ENCODE assay signal across 10 cellular contexts in genomic region chr11:64874841-64875240, GRCh38. TPM values are rescaled to one million over a fixed set of nuclear protein-coding genes. Genes with fewer than 3 reads are reported as not detected.
DNase-seq lines count a peak whose midpoint lies in the region; ATAC-seq and TF ChIP-seq lines count a peak whose summit lies in the region.
"Had no signal": no experiment of that assay in that cellular context is flagged by ENCODE, and none has a peak within 500 bp of the region (broad histone marks: within the 10 kb centered on the region; RNA-seq: fewer than 3 reads in every experiment).

No MANE protein-coding gene starts in this region.

- intact Hi-C loops in gastrocnemius medialis (cut with DNase I; ENCODE audit: low total_unique reads) = loop anchor here (10.0 kb wide), 1 partner anchor 630 kb away; the partner anchor contains the start of genes FKBP2 and PPP1R14B

- H3K4me1 ChIP-seq in DOHH2 (ENCODE audit: control insufficient read depth, low read length) (peaks cover 79% of the 10 kb centered on the region), SJCRH30 (peaks cover 66% of the 10 kb centered on the region), gastrocnemius medialis (peaks cover 73 to 82% of the 10 kb centered on the region in 2 donors)

- in situ Hi-C loops in gastrocnemius medialis (cut with MboI; ENCODE audit: low sequenced_read_pairs in 4 of 4) = no loop called here

- TF ChIP-seq POLR2A in gastrocnemius medialis (IDR thresholded peaks at IDR 0.05) = no peak

- DNase-seq in SJCRH30 = peak; percentile 50 to 73
- no peak for DNase-seq in fibroblast of villous mesenchyme (ENCODE audit: low read depth)
- no peak for DNase-seq in gastrocnemius medialis
- no peak for DNase-seq in omental fat pad (ENCODE audit: low spot score)
- DNase-seq in NCI-H226 = no peak
- DNase-seq: GDM1 had no signal

- H3K36me3 ChIP-seq in DOHH2 (ENCODE audit: control insufficient read depth, low read length) (peaks cover 82% of the 10 kb centered on the region), SJCRH30 (peaks cover 12% of the 10 kb centered on the region; the same call in 1 of the 2 replicates), gastrocnemius medialis (peaks cover 0 to 10% of the 10 kb centered on the region in 2 donors)

- no peaks in the 10 kb centered on the region for H3K27me3 ChIP-seq in DOHH2 (ENCODE audit: control insufficient read depth, low read length)
- H3K27me3 ChIP-seq in SJCRH30 = no peaks in the 10 kb centered on the region
- H3K27me3 ChIP-seq in gastrocnemius medialis = no peaks in the 10 kb centered on the region

- no peak for TF ChIP-seq CTCF in DOHH2 (IDR thresholded peaks at IDR 0.05; ENCODE audit: low read depth, low read length, poor library complexity, severe bottlenecking)
- no peak for TF ChIP-seq CTCF in fibroblast of villous mesenchyme (IDR thresholded peaks at IDR 0.05; ENCODE audit: insufficient read depth, low read depth, low read length)
- no peak for TF ChIP-seq CTCF in gastrocnemius medialis (IDR thresholded peaks at IDR 0.05 in 4 of 5, conservative IDR thresholded peaks at IDR 0.05 in 1 of 5)
- TF ChIP-seq CTCF in omental fat pad (IDR thresholded peaks at IDR 0.05) = no peak

- peak overlapping the region; percentile 82 for H3K27ac ChIP-seq in DOHH2 (ENCODE audit: low read depth, low read length)
- peak overlapping the region; percentile 97 for H3K27ac ChIP-seq in SJCRH30
- H3K27ac ChIP-seq in gastrocnemius medialis = peak overlapping the region; percentile 93 to 94 (median 94)
- H3K27ac ChIP-seq: VCaP had no signal

- peaks cover 92% of the 10 kb centered on the region for H3K79me2 ChIP-seq in DOHH2 (ENCODE audit: control insufficient read depth, low read length)

- no peaks in the 10 kb centered on the region for H3K9me3 ChIP-seq in DOHH2 (ENCODE audit: control insufficient read depth, insufficient read depth, low read length)
- H3K9me3 ChIP-seq in SJCRH30 (replicated peaks) = no peaks in the 10 kb centered on the region
- H3K9me3 ChIP-seq in gastrocnemius medialis = no peaks in the 10 kb centered on the region

- peaks cover 5% of the 10 kb centered on the region; the same call in 1 of the 2 replicates for H3F3A ChIP-seq in DOHH2 (ENCODE audit: control insufficient read depth, insufficient read depth)

- H4K20me1 ChIP-seq in DOHH2 (ENCODE audit: control insufficient read depth, insufficient read depth, low read depth, low read length) = peaks cover 18% of the 10 kb centered on the region; the same call in 1 of the 2 replicates

- H3K4me3 ChIP-seq in DOHH2 (ENCODE audit: low read length) (peak overlapping the region; percentile 95), SJCRH30 (peak overlapping the region; percentile 19), fibroblast of villous mesenchyme (ENCODE audit: low read depth, low read length) (peak overlapping the region; percentile 28), gastrocnemius medialis (peak overlapping the region in 2 of 4 donors; percentile 71 to 77)

- no peak for ATAC-seq in gastrocnemius medialis
- no peak for ATAC-seq in GM18868 (IDR thresholded peaks at IDR 0.05; ENCODE audit: unreplicated experiment)
- no peak for ATAC-seq in GM19397 (IDR thresholded peaks at IDR 0.05; ENCODE audit: unreplicated experiment)
- no peak for ATAC-seq in omental fat pad (ENCODE audit: low FRiP score)

- H3K4me2 ChIP-seq in DOHH2 (ENCODE audit: low read length) = peak overlapping the region; percentile 100

- no peaks in the 10 kb centered on the region for H3K9me2 ChIP-seq in DOHH2 (replicated peaks; ENCODE audit: control insufficient read depth, low read length)

RNA-seq across cellular contexts. Expression of gene EHD1, which starts 3.6 kb away (rescaled TPM):
- total RNA-seq in SJCRH30 (2014; rRNA removed; shearing (Covaris generic)) = 43.4 and 45.0 TPM in 2 replicates
- total RNA-seq in fibroblast of villous mesenchyme (80.2 and 93.7 TPM in 2 replicates), gastrocnemius medialis (10 to 100 TPM; 24.8 to 46.2 (median 31.3) TPM), omental fat pad (100 to 1,000 TPM in 2 of 4 donors, 10 to 100 TPM in 2; 66.4 to 226 (median 94.8) TPM)

RNA-seq across cellular contexts. Expression of gene CDC42BPG, which starts 30.4 kb away (rescaled TPM):
- 0.03 and 0.10 TPM in 2 replicates for total RNA-seq in SJCRH30 (2014; rRNA removed; shearing (Covaris generic))
- total RNA-seq in fibroblast of villous mesenchyme = under 0.01 TPM in 2 replicates
- total RNA-seq in gastrocnemius medialis = under 1 TPM in 2 of 4 donors, not detected in 2; 0.15 to 0.19 TPM
- under 1 TPM; 0.19 to 0.48 (median 0.42) TPM for total RNA-seq in omental fat pad

RNA-seq across cellular contexts. Expression of gene ATG2A, which starts 42.2 kb away (rescaled TPM):
- total RNA-seq in SJCRH30 (2014; rRNA removed; shearing (Covaris generic)) = 6.2 and 7.4 TPM in 2 replicates
- 12.1 and 13.2 TPM in 2 replicates for total RNA-seq in fibroblast of villous mesenchyme
- 10 to 100 TPM; 10.7 to 97.5 (median 37.9) TPM for total RNA-seq in gastrocnemius medialis
- total RNA-seq in omental fat pad = 10 to 100 TPM; 20.3 to 34.8 (median 22.2) TPM

RNA-seq across cellular contexts. Expression of gene PPP2R5B, which starts 49.6 kb away (rescaled TPM):
- total RNA-seq in SJCRH30 (2014; rRNA removed; shearing (Covaris generic)) = 4.7 and 6.4 TPM in 2 replicates
- total RNA-seq in fibroblast of villous mesenchyme (11.6 and 14.2 TPM in 2 replicates), gastrocnemius medialis (10 to 100 TPM; 17.2 to 34.2 (median 24.3) TPM), omental fat pad (10 to 100 TPM in 3 of 4 donors, 1 to 10 TPM in 1; 7.8 to 20.3 (median 12.4) TPM)

Comparison
In these comparisons a context has a peak if more than half of its experiments do, and no peak if none do; other contexts are left out.
1. DNase-seq: peak in SJCRH30 (2 of 2); none in fibroblast of villous mesenchyme (single experiment), gastrocnemius medialis (0 of 2), omental fat pad (single experiment) and NCI-H226 (single experiment).
2. Peak in every context shown above with its lines, with median percentiles within 50 percentile points of each other: H3K27ac ChIP-seq.